9 cellular contexts compared by ENCODE assay signal in genomic region chr15:58457466-58457965, GRCh38. TPM values are rescaled to one million over a fixed set of nuclear protein-coding genes. Genes with fewer than 3 reads are reported as not detected.
A peak's percentile ranks its signal among the peaks of the same experiment; 100 is the strongest.
DNase-seq lines count a peak whose midpoint lies in the region; ATAC-seq and TF ChIP-seq lines count a peak whose summit lies in the region.
"Had no signal": no experiment of that assay in that cellular context is flagged by ENCODE, and none has a peak within 500 bp of the region (broad histone marks: within the 10 kb centered on the region; RNA-seq: fewer than 3 reads in every experiment).

No MANE protein-coding gene starts in this region.

- DNase-seq in OCI-M1 (lab: John Stamatoyannopoulos, UW) (peak; percentile 63), fibroblast of the aortic adventitia (ENCODE audit: low read depth) (peak; percentile 71), Ammon's horn (ENCODE audit: low spot score) (no peak), NCI-H526 (lab: John Stamatoyannopoulos, UW) (no peak), SHP77 treated with DMSO at 0.1 percent for 48 hours (lab: John Stamatoyannopoulos, UW) (no peak), NCI-H2171 (lab: John Stamatoyannopoulos, UW) (no peak)
- DNase-seq: naive B cell had no signal

- ATAC-seq in GM18511 (IDR thresholded peaks at IDR 0.05; ENCODE audit: unreplicated experiment) = peak; percentile 74
- ATAC-seq in HG02678 (IDR thresholded peaks at IDR 0.05; ENCODE audit: unreplicated experiment) = peak; percentile 62

- no peak overlapping the region for H3K4me3 ChIP-seq in fibroblast of the aortic adventitia (ENCODE audit: low read depth, low read length)

- no peak for TF ChIP-seq CTCF in fibroblast of the aortic adventitia (IDR thresholded peaks at IDR 0.05; ENCODE audit: insufficient read depth, low read length)

RNA-seq across cellular contexts. Expression of gene LIPC, which starts 25.7 kb away (rescaled TPM):
- 0.90 and 1.7 TPM in 2 replicates for total RNA-seq in fibroblast of the aortic adventitia (ENCODE audit: low replicate concordance)

Comparison
In these comparisons a context has a peak if more than half of its experiments do, and no peak if none do; other contexts are left out.
1. DNase-seq: peak in OCI-M1 (single experiment) and fibroblast of the aortic adventitia (single experiment); none in Ammon's horn (single experiment), NCI-H526 (0 of 2), SHP77 treated with DMSO at 0.1 percent for 48 hours (single experiment) and NCI-H2171 (single experiment).